8 cellular contexts compared by ENCODE assay signal in genomic region chr11:86671386-86672006, GRCh38. TPM values are rescaled to one million over a fixed set of nuclear protein-coding genes. Genes with fewer than 3 reads are reported as not detected.
A peak's percentile ranks its signal among the peaks of the same experiment; 100 is the strongest.
DNase-seq lines count a peak whose midpoint lies in the region; ATAC-seq and TF ChIP-seq lines count a peak whose summit lies in the region.

No MANE protein-coding gene starts in this region.

- no peaks in the 10 kb centered on the region for H3K9me3 ChIP-seq in BLaER1

- DNase-seq in OCI-M1 (lab: John Stamatoyannopoulos, UW) (peak; percentile 85), choroid plexus epithelial cell (ENCODE audit: low read depth) (peak; percentile 44), left lobe of liver (ENCODE audit: low spot score) (peak; percentile 80), COLO829 (ENCODE audit: low spot score) (no peak), NAMALWA (ENCODE audit: low spot score) (no peak)
- DNase-seq in stimulated activated CD4-positive, alpha-beta T cell treated with anti-CD3 and anti-CD28 coated beads, Interleukin-4, amount 100 ng/mL, for 48 hours (ENCODE audit: low read depth in 2 of 2): peak; percentile 7 to 10

- H3K9ac ChIP-seq in BLaER1: peak overlapping the region; percentile 78

- H4K20me1 ChIP-seq in BLaER1: no peaks in the 10 kb centered on the region

- no peak for TF ChIP-seq CTCF in choroid plexus epithelial cell (conservative IDR thresholded peaks at IDR 0.05; ENCODE audit: low read depth, low read length)

- ATAC-seq in GM19395 (IDR thresholded peaks at IDR 0.05; ENCODE audit: unreplicated experiment): peak; percentile 30
- ATAC-seq in left lobe of liver: peak; percentile 79

- H3K27me3 ChIP-seq in BLaER1: peaks cover 17% of the 10 kb centered on the region; the same call in 1 of the 2 replicates

- peaks cover 14% of the 10 kb centered on the region; the same call in 1 of the 2 replicates for H3K4me1 ChIP-seq in BLaER1

- H3K27ac ChIP-seq in BLaER1: peak overlapping the region; percentile 80

- H3K36me3 ChIP-seq in BLaER1: no peaks in the 10 kb centered on the region

- peak overlapping the region; percentile 79 for H3K4me3 ChIP-seq in BLaER1
- peak overlapping the region; percentile 84 for H3K4me3 ChIP-seq in choroid plexus epithelial cell (ENCODE audit: low read depth, low read length)

- H3K4me2 ChIP-seq in BLaER1: peak overlapping the region; percentile 97

RNA-seq across cellular contexts. Expression of gene ME3, which starts 0.9 kb away (rescaled TPM):
- 4.0 TPM for total RNA-seq in left lobe of liver

Comparison
In these comparisons a context has a peak if more than half of its experiments do, and no peak if none do; other contexts are left out.
1. DNase-seq: peak in OCI-M1 (single experiment), choroid plexus epithelial cell (single experiment), left lobe of liver (single experiment) and stimulated activated CD4-positive, alpha-beta T cell treated with anti-CD3 and anti-CD28 coated beads, Interleukin-4, amount 100 ng/mL, for 48 hours (2 of 2); none in COLO829 (single experiment) and NAMALWA (single experiment).